ENCODE assay signal across 23 cellular contexts in the genomic region with DNA sequence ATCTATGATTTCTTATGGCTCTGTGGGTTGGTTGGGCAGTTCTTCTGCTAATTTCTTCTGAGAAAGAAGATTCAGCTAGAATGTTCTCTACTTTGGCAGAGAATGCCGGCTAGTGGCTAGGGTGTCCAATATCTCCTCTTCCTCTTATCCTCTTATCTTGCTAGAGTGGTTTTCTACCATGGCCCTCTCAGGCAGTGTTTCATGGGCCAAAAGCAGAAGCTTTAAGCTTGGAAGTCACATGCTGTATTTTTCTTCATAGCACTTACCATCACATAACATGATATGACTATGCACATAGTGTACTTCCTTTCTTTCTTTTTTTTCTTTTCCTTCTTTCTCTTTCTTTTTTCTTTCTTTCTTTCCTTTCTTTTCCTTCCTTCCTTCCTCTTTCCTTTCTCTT.
A peak's percentile ranks its signal among the peaks of the same experiment; 100 is the strongest.
DNase-seq lines count a peak whose midpoint lies in the region; ATAC-seq and TF ChIP-seq lines count a peak whose summit lies in the region.
"Had no signal": no experiment of that assay in that cellular context is flagged by ENCODE, and none has a peak within 500 bp of the region (broad histone marks: within the 10 kb centered on the region; RNA-seq: fewer than 3 reads in every experiment).

No MANE protein-coding gene starts in this region.

- H3K27ac ChIP-seq in HL-60 (replicated peaks), result peak overlapping the region; percentile 40; the same call in 1 of the 2 replicates
- no peak overlapping the region for H3K27ac ChIP-seq in lower lobe of right lung
- no peak overlapping the region for H3K27ac ChIP-seq in psoas muscle
- H3K27ac ChIP-seq in coronary artery, result no peak overlapping the region
- H3K27ac ChIP-seq: right atrium auricular region, WERI-Rb-1 had no signal

- H3K4me3 Mint-ChIP-seq in T-helper 17 cell, result no peak overlapping the region
- H3K4me3 Mint-ChIP-seq: activated naive CD4-positive, alpha-beta T cell treated with anti-CD3 and anti-CD28 coated beads, Interleukin-2, amount 50 U/mL, for 24 hours; activated T-helper 1 cell treated with anti-CD3 and anti-CD28 coated beads, Interleukin-12 subunit alpha, Interleukin-12 subunit beta, Interleukin-2, Interleukin-4 antibody, amounts not matched to agents 30 ng/mL and 10 ng/mL and 1 ng/mL, durations not matched to agents 14 hours and 24 hours and 36 hours; memory B cell; stimulated activated memory B cell treated with anti-CD40 and anti-IgM and Interleukin-4, amounts not matched to agents 10 μg/mL and 1 μg/mL and 100 μg/mL, for 72 hours had no signal

- TF ChIP-seq CTCF in HL-60 (IDR thresholded peaks at IDR 0.05; ENCODE audit: insufficient read depth, low read length) (no peak), lower lobe of right lung (IDR thresholded peaks at IDR 0.05) (no peak), psoas muscle (IDR thresholded peaks at IDR 0.05) (no peak), coronary artery (IDR thresholded peaks at IDR 0.05) (no peak)

- H3K9me3 ChIP-seq in T-helper 17 cell (ENCODE audit: control insufficient read depth, low read length, poor library complexity, severe bottlenecking) (no peaks in the 10 kb centered on the region), lower lobe of right lung (no peaks in the 10 kb centered on the region), psoas muscle (no peaks in the 10 kb centered on the region)
- H3K9me3 ChIP-seq: HAP-1, right atrium auricular region, spleen had no signal

- WGBS in psoas muscle, 3 donors, result 48 to 73% (median 57%) methylated on average over 1 of the region's 1 CpG

- H3K27me3 Mint-ChIP-seq in T-helper 17 cell, result no peaks in the 10 kb centered on the region

- no peaks in the 10 kb centered on the region for H3K36me3 ChIP-seq in lower lobe of right lung
- H3K36me3 ChIP-seq in psoas muscle (ENCODE audit: insufficient read depth in 1 of 2, low read depth in 1 of 2), result no peaks in the 10 kb centered on the region
- H3K36me3 ChIP-seq: HAP-1, right atrium auricular region, spleen, WERI-Rb-1 had no signal

- H3K4me3 ChIP-seq in HL-60 (replicated peaks; ENCODE audit: insufficient read depth, low read length) (no peak overlapping the region), lower lobe of right lung (no peak overlapping the region), psoas muscle (no peak overlapping the region), coronary artery (no peak overlapping the region)
- H3K4me3 ChIP-seq: HAP-1, right atrium auricular region, spleen had no signal

- H3K27me3 ChIP-seq in HL-60 (ENCODE audit: insufficient read depth, poor library complexity, severe bottlenecking), result no peaks in the 10 kb centered on the region
- no peaks in the 10 kb centered on the region for H3K27me3 ChIP-seq in lower lobe of right lung (ENCODE audit: low read depth)
- no peaks in the 10 kb centered on the region for H3K27me3 ChIP-seq in psoas muscle (ENCODE audit: insufficient read depth in 3 of 3, low read length in 2 of 3)
- H3K27me3 ChIP-seq: right atrium auricular region had no signal

- H3K27ac Mint-ChIP-seq in T-helper 17 cell, result no peak overlapping the region
- H3K27ac Mint-ChIP-seq: activated naive CD4-positive, alpha-beta T cell treated with anti-CD3 and anti-CD28 coated beads, Interleukin-2, amount 50 U/mL, for 24 hours; activated T-helper 1 cell treated with anti-CD3 and anti-CD28 coated beads, Interleukin-12 subunit alpha, Interleukin-12 subunit beta, Interleukin-2, Interleukin-4 antibody, amounts not matched to agents 30 ng/mL and 10 ng/mL and 1 ng/mL, durations not matched to agents 14 hours and 24 hours and 36 hours; memory B cell; stimulated activated memory B cell treated with anti-CD40 and anti-IgM and Interleukin-4, amounts not matched to agents 10 μg/mL and 1 μg/mL and 100 μg/mL, for 72 hours had no signal

- H3K4me1 Mint-ChIP-seq in T-helper 17 cell, result no peaks in the 10 kb centered on the region
- H3K4me1 Mint-ChIP-seq: activated naive CD4-positive, alpha-beta T cell treated with anti-CD3 and anti-CD28 coated beads, Interleukin-2, amount 50 U/mL, for 24 hours; memory B cell; stimulated activated memory B cell treated with anti-CD40 and anti-IgM and Interleukin-4, amounts not matched to agents 10 μg/mL and 1 μg/mL and 100 μg/mL, for 72 hours had no signal

- H3K4me1 ChIP-seq in lower lobe of right lung (no peaks in the 10 kb centered on the region), psoas muscle (no peaks in the 10 kb centered on the region)
- H3K4me1 ChIP-seq: spleen had no signal

- no peaks in the 10 kb centered on the region for H3K36me3 Mint-ChIP-seq in T-helper 17 cell (ENCODE audit: low read depth)
- H3K36me3 Mint-ChIP-seq: activated naive CD4-positive, alpha-beta T cell treated with anti-CD3 and anti-CD28 coated beads, Interleukin-2, amount 50 U/mL, for 24 hours; memory B cell; stimulated activated memory B cell treated with anti-CD40 and anti-IgM and Interleukin-4, amounts not matched to agents 10 μg/mL and 1 μg/mL and 100 μg/mL, for 72 hours had no signal

- intact Hi-C loops in lower lobe of right lung (cut with DNase I), result no loop called here
- intact Hi-C loops in psoas muscle (cut with DNase I), result no loop called here

- DNase-seq in AML-193 (lab: John Stamatoyannopoulos, UW), result peak; percentile 74 to 79
- DNase-seq in HL-60 (ENCODE audit: low read depth in 1 of 2, low spot score in 1 of 2), result peak in 1 of 2 experiments; percentile 77
- DNase-seq in T-helper 17 cell, result no peak
- DNase-seq in lower lobe of right lung, result no peak
- no peak for DNase-seq in psoas muscle
- DNase-seq in 8988T, result no peak
- DNase-seq in NCI-H187 (lab: John Stamatoyannopoulos, UW), result no peak
- no peak for DNase-seq in coronary artery (ENCODE audit: low spot score)
- DNase-seq: central memory CD4-positive, alpha-beta T cell; NCI-H1092; NCI-H2029; NCI-H226; NCI-H774; spleen; stimulated activated CD4-positive, alpha-beta T cell treated with anti-CD3 and anti-CD28 coated beads, Interleukin-2, amount 100 ng/mL, for 48 hours; T-helper 1 cell; WERI-Rb-1 had no signal

- ATAC-seq in T-helper 17 cell (peak; percentile 32), lower lobe of right lung (peak; percentile 59 to 81), psoas muscle (no peak)
- ATAC-seq: stimulated activated memory B cell treated with anti-CD40 and anti-IgM and Interleukin-4, amounts not matched to agents 10 μg/mL and 1 μg/mL and 100 μg/mL, for 72 hours had no signal

Comparison
In these comparisons a context has a peak if more than half of its experiments do, and no peak if none do; other contexts are left out.
1. DNase-seq: peak in AML-193 (2 of 2); none in T-helper 17 cell (0 of 3), lower lobe of right lung (single experiment), psoas muscle (0 of 2), 8988T (single experiment), NCI-H187 (0 of 2) and coronary artery (single experiment).
2. ATAC-seq: peak in T-helper 17 cell (single experiment) and lower lobe of right lung (2 of 2); none in psoas muscle (0 of 4).